1 cellular context compared by ENCODE assay signal in the genomic region with DNA sequence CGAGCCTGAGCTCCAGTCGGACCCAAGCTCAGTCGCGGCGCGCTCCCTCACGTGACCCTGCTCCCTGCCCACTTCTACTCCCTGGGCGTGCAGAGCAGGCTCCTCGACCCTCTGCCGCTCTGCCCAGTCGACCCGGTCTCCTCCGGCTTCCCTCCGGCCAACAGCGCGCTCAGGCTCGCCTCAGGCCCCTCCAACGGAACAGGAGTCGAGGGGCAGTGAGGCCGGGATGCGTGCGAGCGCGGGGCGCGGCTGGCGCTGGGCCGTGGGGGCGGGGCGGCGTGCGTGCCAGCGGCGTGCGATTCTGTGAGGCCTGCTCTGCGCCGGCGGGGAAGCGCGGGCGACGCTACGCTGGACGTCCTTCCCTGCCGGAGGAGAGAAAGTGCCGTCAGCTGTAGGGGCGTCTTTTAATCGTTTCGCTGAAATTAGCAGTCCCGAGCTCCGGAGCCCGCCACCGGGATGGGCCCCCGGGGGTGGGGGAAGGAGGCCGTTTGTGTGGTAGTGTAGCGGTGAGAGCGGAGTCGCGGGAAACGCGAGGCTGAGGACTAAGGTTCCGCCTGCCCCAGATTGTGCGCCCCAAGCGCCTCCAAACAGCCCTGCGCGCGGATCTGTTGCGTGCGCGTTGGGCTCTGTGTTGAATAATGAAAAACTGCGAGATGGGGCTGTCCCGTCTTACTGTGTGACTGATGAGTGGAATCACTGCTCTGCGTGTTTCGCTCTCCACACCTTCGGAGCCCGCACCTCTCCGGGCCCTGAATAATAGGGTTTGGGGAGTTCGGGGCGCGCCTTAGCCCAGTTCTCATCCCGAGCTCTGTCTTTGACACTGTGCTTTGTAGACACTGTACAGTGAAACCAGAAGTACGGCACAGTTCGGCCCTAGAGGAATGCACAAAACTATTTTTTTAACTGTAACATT.
A peak's percentile ranks its signal among the peaks of the same experiment; 100 is the strongest.
TF ChIP-seq lines count a peak whose summit lies in the region.

ACBD6 (minus strand) TSS at position 217 of the 913 bp plus-strand sequence. CDS start 311 bp downstream, outside the sequence.

TF ChIP-seq in HepG2, 621 proteins besides CTCF, POLR2A, EP300 and RAD21 (continued from another document and continues in another):
- TF ChIP-seq PAWR (CRISPR knock-in tag; IDR thresholded peaks at IDR 0.05; ENCODE audit: borderline replicate concordance) (no peak), U2AF2 (IDR thresholded peaks at IDR 0.05; ENCODE audit: low read depth, low read length) (peak; percentile 69; the same call in 1 of the 2 replicates), ISX (CRISPR knock-in tag; conservative IDR thresholded peaks at IDR 0.05) (0 out of 2 replicates have a peak, but pooled peaks have one; percentile 85), ZNF24 (IDR thresholded peaks at IDR 0.05) (0 out of 2 replicates have a peak, but pooled peaks have one; percentile 31), ZFP90 (CRISPR knock-in tag; IDR thresholded peaks at IDR 0.05; ENCODE audit: borderline replicate concordance) (peak; percentile 92; the same call in 1 of the 2 replicates), BCL6 (CRISPR knock-in tag; IDR thresholded peaks at IDR 0.05) (peak; percentile 41; the same call in 1 of the 2 replicates), SMC3 (IDR thresholded peaks at IDR 0.05; ENCODE audit: low read length) (no peak), ZNF761 (CRISPR knock-in tag; conservative IDR thresholded peaks at IDR 0.05) (peak; percentile 94), ZNF678 (CRISPR knock-in tag; IDR thresholded peaks at IDR 0.05) (no peak; the same call in 1 of the 2 replicates), MAFG (CRISPR knock-in tag; IDR thresholded peaks at IDR 0.05) (no peak), MEIS2 (CRISPR knock-in tag; IDR thresholded peaks at IDR 0.05) (peak; percentile 89), ZNF549 (CRISPR knock-in tag; IDR thresholded peaks at IDR 0.05) (peak; percentile 86; the same call in 1 of the 2 replicates), ZNF788 (CRISPR knock-in tag; IDR thresholded peaks at IDR 0.05; ENCODE audit: borderline replicate concordance) (peak; percentile 69; the same call in 1 of the 2 replicates), ZNF317 (CRISPR knock-in tag; IDR thresholded peaks at IDR 0.05) (no peak), DPF2 (CRISPR knock-in tag; IDR thresholded peaks at IDR 0.05; ENCODE audit: borderline replicate concordance, low read depth) (no peak; the same call in 1 of the 2 replicates), FLYWCH1 (CRISPR knock-in tag; IDR thresholded peaks at IDR 0.05) (peak; percentile 90; the same call in 1 of the 2 replicates), CREBL2 (CRISPR knock-in tag; IDR thresholded peaks at IDR 0.05; ENCODE audit: borderline replicate concordance) (peak; percentile 65; the same call in 1 of the 2 replicates), ZBED4 (CRISPR knock-in tag; IDR thresholded peaks at IDR 0.05; ENCODE audit: borderline replicate concordance) (peak; percentile 84; the same call in 1 of the 2 replicates), ZNF629 (CRISPR knock-in tag; conservative IDR thresholded peaks at IDR 0.05) (peak; percentile 44; the same call in 1 of the 2 replicates), SATB2 (CRISPR knock-in tag; IDR thresholded peaks at IDR 0.05) (peak; percentile 89; the same call in 1 of the 2 replicates), NBN (conservative IDR thresholded peaks at IDR 0.05) (no peak), HOXA7 (CRISPR knock-in tag; IDR thresholded peaks at IDR 0.05) (0 out of 2 replicates have a peak, but pooled peaks have one; percentile 0), GATAD2A (CRISPR knock-in tag; IDR thresholded peaks at IDR 0.05) (peak; percentile 39; the same call in 1 of the 2 replicates), DNMT1 (CRISPR knock-in tag; IDR thresholded peaks at IDR 0.05) (peak; percentile 95), ZNF264 (CRISPR knock-in tag; IDR thresholded peaks at IDR 0.05) (peak; percentile 76), CBX1 (IDR thresholded peaks at IDR 0.05; ENCODE audit: low read depth) (peak; percentile 47), IRX3 (CRISPR knock-in tag; IDR thresholded peaks at IDR 0.05; ENCODE audit: borderline replicate concordance, low read depth) (peak; percentile 94), CENPBD1 (CRISPR knock-in tag; IDR thresholded peaks at IDR 0.05; ENCODE audit: borderline replicate concordance, low read depth) (peak; percentile 92), KMT2A (CRISPR knock-in tag; IDR thresholded peaks at IDR 0.05) (peak; percentile 73), ZNF224 (CRISPR knock-in tag; IDR thresholded peaks at IDR 0.05) (peak; percentile 91; the same call in 1 of the 2 replicates), NR2F2 (IDR thresholded peaks at IDR 0.05; ENCODE audit: borderline replicate concordance, low read depth) (no peak; the same call in 1 of the 2 replicates), SCMH1 (CRISPR knock-in tag; IDR thresholded peaks at IDR 0.05; ENCODE audit: borderline replicate concordance) (no peak), SP5 (CRISPR knock-in tag; IDR thresholded peaks at IDR 0.05; ENCODE audit: borderline replicate concordance, low read depth) (peak; percentile 58), ZNF569 (CRISPR knock-in tag; IDR thresholded peaks at IDR 0.05; ENCODE audit: borderline replicate concordance) (no peak), ADNP (CRISPR knock-in tag; IDR thresholded peaks at IDR 0.05) (peak; percentile 14), KLF15 (CRISPR knock-in tag; IDR thresholded peaks at IDR 0.05; ENCODE audit: borderline replicate concordance) (no peak; the same call in 1 of the 2 replicates), ZKSCAN8 (CRISPR knock-in tag; IDR thresholded peaks at IDR 0.05; ENCODE audit: borderline replicate concordance) (peak; percentile 67; the same call in 1 of the 2 replicates), ZNF614 (CRISPR knock-in tag; IDR thresholded peaks at IDR 0.05; ENCODE audit: borderline replicate concordance) (peak; percentile 37; the same call in 1 of the 2 replicates), ZNF510 (CRISPR knock-in tag; IDR thresholded peaks at IDR 0.05; ENCODE audit: low read depth) (no peak; the same call in 1 of the 2 replicates), GZF1 (CRISPR knock-in tag; IDR thresholded peaks at IDR 0.05) (peak; percentile 62; the same call in 1 of the 2 replicates)
- TF ChIP-seq, protein P1, sequence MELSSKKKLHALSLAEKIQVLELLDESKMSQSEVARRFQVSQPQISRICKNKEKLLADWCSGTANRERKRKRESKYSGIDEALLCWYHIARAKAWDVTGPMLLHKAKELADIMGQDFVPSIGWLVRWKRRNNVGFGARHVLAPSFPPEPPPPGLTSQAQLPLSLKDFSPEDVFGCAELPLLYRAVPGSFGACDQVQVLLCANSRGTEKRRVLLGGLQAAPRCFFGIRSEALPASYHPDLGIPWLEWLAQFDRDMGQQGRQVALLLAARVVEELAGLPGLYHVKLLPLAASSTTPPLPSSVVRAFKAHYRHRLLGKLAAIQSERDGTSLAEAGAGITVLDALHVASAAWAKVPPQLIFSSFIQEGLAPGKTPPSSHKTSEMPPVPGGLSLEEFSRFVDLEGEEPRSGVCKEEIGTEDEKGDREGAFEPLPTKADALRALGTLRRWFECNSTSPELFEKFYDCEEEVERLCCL (CRISPR knock-in tag; IDR thresholded peaks at IDR 0.05; ENCODE audit: borderline replicate concordance): no peak
- TF ChIP-seq, protein P2, sequence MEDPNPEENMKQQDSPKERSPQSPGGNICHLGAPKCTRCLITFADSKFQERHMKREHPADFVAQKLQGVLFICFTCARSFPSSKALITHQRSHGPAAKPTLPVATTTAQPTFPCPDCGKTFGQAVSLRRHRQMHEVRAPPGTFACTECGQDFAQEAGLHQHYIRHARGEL (CRISPR knock-in tag; IDR thresholded peaks at IDR 0.05): no peak
- TF ChIP-seq, protein P3, sequence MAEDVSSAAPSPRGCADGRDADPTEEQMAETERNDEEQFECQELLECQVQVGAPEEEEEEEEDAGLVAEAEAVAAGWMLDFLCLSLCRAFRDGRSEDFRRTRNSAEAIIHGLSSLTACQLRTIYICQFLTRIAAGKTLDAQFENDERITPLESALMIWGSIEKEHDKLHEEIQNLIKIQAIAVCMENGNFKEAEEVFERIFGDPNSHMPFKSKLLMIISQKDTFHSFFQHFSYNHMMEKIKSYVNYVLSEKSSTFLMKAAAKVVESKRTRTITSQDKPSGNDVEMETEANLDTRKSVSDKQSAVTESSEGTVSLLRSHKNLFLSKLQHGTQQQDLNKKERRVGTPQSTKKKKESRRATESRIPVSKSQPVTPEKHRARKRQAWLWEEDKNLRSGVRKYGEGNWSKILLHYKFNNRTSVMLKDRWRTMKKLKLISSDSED (CRISPR knock-in tag; IDR thresholded peaks at IDR 0.05): peak; percentile 97; the same call in 1 of the 2 replicates
- TF ChIP-seq, protein P4, sequence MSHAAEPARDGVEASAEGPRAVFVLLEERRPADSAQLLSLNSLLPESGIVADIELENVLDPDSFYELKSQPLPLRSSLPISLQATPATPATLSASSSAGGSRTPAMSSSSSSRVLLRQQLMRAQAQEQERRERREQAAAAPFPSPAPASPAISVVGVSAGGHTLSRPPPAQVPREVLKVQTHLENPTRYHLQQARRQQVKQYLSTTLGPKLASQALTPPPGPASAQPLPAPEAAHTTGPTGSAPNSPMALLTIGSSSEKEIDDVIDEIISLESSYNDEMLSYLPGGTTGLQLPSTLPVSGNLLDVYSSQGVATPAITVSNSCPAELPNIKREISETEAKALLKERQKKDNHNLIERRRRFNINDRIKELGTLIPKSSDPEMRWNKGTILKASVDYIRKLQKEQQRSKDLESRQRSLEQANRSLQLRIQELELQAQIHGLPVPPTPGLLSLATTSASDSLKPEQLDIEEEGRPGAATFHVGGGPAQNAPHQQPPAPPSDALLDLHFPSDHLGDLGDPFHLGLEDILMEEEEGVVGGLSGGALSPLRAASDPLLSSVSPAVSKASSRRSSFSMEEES (CRISPR knock-in tag; IDR thresholded peaks at IDR 0.05): peak; percentile 80
- TF ChIP-seq, protein P5, sequence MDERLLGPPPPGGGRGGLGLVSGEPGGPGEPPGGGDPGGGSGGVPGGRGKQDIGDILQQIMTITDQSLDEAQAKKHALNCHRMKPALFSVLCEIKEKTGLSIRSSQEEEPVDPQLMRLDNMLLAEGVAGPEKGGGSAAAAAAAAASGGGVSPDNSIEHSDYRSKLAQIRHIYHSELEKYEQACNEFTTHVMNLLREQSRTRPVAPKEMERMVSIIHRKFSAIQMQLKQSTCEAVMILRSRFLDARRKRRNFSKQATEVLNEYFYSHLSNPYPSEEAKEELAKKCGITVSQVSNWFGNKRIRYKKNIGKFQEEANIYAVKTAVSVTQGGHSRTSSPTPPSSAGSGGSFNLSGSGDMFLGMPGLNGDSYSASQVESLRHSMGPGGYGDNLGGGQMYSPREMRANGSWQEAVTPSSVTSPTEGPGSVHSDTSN (CRISPR knock-in tag; IDR thresholded peaks at IDR 0.05): no peak; the same call in 1 of the 2 replicates
- TF ChIP-seq, protein P6, sequence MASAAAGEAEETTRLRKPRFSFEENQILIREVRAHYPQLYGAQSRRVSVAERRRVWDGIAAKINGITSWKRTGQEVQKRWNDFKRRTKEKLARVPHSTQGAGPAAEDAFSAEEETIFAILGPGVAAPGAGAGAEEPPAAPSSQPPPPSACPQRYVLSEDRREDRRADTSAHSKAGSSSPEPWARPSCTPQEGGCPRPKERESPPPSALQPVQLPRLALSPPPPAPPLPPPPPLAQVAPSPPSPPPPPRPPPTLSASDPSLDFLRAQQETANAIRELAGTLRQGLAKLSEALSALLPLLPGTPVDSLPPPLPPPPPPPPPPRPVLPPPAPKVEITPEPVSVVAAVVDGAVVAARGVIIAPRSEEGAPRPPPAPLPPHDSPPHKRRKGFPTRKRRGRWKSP (CRISPR knock-in tag; IDR thresholded peaks at IDR 0.05): peak; percentile 94
